ENCODE assay signal across 1 cellular context in genomic region chr22:37804886-37805857, GRCh38.
TF ChIP-seq lines count a peak whose summit lies in the region.

No MANE protein-coding gene starts in this region.

TF ChIP-seq in PFSK-1, 5 proteins besides CTCF, POLR2A, EP300 and RAD21:
- TF ChIP-seq FOXP2 (optimal IDR thresholded peaks at IDR 0.05; ENCODE audit: borderline replicate concordance, extremely low read depth, extremely low read length, insufficient read depth) (peak; percentile 88), POLR2AphosphoS5 (IDR thresholded peaks at IDR 0.05; ENCODE audit: low read depth, low read length) (peak; percentile 92), SIN3A (IDR thresholded peaks at IDR 0.05; ENCODE audit: borderline replicate concordance, insufficient read depth, low read length) (no peak), REST (IDR thresholded peaks at IDR 0.05; ENCODE audit: insufficient read depth in 1 of 2, low read depth in 2 of 2, low read length in 2 of 2) (no peak), TAF1 (IDR thresholded peaks at IDR 0.05; ENCODE audit: borderline replicate concordance, insufficient read depth, low read length) (peak; percentile 76; the same call in 1 of the 2 replicates)
